In genomic region chr7:50333266-50333665, GRCh38 we compare ENCODE assay signal across 1 cellular context.
TF ChIP-seq lines count a peak whose summit lies in the region.

No MANE protein-coding gene starts in this region.

TF ChIP-seq in GM23338, 12 proteins besides CTCF, POLR2A, EP300 and RAD21 (continued from another document):
- TF ChIP-seq ZNF462 (CRISPR knock-in tag; IDR thresholded peaks at IDR 0.05) (no peak), ETS1 (IDR thresholded peaks at IDR 0.05) (no peak), REST (IDR thresholded peaks at IDR 0.05; ENCODE audit: unreplicated experiment) (no peak)
